Comparison of ENCODE assay signal across 1 cellular context in the genomic region with DNA sequence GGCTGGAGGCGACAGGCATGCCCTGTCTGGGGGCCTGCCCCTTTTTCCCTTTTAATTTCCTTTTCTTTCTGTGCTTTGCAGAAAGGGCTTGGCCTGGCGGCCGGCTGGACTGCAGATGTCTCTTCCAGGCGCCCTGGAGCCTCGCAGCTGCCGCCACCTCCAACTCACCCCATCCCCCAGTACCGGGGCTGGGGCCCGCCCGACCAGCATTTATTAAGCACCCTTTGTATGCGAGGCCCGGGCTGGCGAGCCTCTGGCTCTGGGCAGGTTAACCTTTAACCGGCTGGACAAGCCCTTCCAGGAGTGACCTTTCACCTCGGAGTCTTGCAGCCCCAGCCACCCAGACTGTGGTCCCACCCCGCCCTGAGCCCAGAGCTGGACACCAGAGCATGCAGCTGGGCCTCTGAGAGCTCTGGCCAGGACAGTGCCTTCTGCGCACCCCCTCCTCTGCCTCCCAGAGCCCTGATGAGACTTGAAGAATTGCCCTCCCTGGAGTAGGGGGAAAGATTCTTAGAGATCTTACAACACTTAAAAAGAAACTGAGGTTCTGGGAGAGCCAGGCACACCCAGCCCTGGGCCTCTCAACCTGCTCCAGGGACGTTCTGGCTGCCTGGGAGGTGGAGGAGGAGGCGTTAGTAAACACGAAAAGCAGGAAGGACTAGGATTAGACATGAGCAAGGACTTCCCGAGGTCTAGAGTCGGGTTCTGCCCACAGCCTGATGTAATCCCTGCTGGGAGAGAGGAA.
TF ChIP-seq lines count a peak whose summit lies in the region.

No MANE protein-coding gene starts in this region.

TF ChIP-seq in HepG2, 621 proteins besides CTCF, POLR2A, EP300 and RAD21 (continued from another document and continues in another):
- TF ChIP-seq ZNF101 (CRISPR knock-in tag; IDR thresholded peaks at IDR 0.05; ENCODE audit: borderline replicate concordance, low read depth) = no peak; the same call in 1 of the 2 replicates
- 0 out of 2 replicates have a peak, but pooled peaks have one; percentile 43 for TF ChIP-seq SIN3A (IDR thresholded peaks at IDR 0.05; ENCODE audit: borderline replicate concordance, low read depth, low read length)
- TF ChIP-seq KLF16 (CRISPR knock-in tag; IDR thresholded peaks at IDR 0.05) = no peak
- TF ChIP-seq, protein P1, sequence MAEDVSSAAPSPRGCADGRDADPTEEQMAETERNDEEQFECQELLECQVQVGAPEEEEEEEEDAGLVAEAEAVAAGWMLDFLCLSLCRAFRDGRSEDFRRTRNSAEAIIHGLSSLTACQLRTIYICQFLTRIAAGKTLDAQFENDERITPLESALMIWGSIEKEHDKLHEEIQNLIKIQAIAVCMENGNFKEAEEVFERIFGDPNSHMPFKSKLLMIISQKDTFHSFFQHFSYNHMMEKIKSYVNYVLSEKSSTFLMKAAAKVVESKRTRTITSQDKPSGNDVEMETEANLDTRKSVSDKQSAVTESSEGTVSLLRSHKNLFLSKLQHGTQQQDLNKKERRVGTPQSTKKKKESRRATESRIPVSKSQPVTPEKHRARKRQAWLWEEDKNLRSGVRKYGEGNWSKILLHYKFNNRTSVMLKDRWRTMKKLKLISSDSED (CRISPR knock-in tag; IDR thresholded peaks at IDR 0.05) = no peak; the same call in 1 of the 2 replicates
- TF ChIP-seq ZNF883 (CRISPR knock-in tag; IDR thresholded peaks at IDR 0.05; ENCODE audit: not compliant biosample characterization) = no peak
- no peak for TF ChIP-seq MIER2 (CRISPR knock-in tag; IDR thresholded peaks at IDR 0.05)
- TF ChIP-seq, protein P2, sequence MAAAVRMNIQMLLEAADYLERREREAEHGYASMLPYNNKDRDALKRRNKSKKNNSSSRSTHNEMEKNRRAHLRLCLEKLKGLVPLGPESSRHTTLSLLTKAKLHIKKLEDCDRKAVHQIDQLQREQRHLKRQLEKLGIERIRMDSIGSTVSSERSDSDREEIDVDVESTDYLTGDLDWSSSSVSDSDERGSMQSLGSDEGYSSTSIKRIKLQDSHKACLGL (CRISPR knock-in tag; IDR thresholded peaks at IDR 0.05) = no peak; the same call in 1 of the 2 replicates
- peak; percentile 59; the same call in 1 of the 2 replicates for TF ChIP-seq NCOR1 (IDR thresholded peaks at IDR 0.05; ENCODE audit: borderline replicate concordance, low read length)
- TF ChIP-seq JDP2 (CRISPR knock-in tag; IDR thresholded peaks at IDR 0.05; ENCODE audit: borderline replicate concordance) = no peak
- no peak for TF ChIP-seq TEAD2 (CRISPR knock-in tag; IDR thresholded peaks at IDR 0.05)
- TF ChIP-seq, protein P3, sequence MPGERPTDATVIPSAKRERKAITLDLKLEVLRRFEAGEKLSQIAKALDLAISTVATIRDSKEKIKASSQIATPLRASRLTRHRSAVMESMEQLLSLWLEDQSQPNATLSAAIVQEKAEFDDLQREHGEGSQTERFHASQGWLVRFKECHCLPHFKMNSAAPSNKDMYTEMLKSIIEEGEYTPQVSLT (CRISPR knock-in tag; IDR thresholded peaks at IDR 0.05; ENCODE audit: borderline replicate concordance, low read depth) = no peak
- TF ChIP-seq ZSCAN29 (CRISPR knock-in tag; conservative IDR thresholded peaks at IDR 0.05) = no peak
- no peak for TF ChIP-seq ZFP36 (IDR thresholded peaks at IDR 0.05; ENCODE audit: borderline replicate concordance, low read depth, low read length, partially characterized antibody)
- no peak for TF ChIP-seq ZNF496 (CRISPR knock-in tag; IDR thresholded peaks at IDR 0.05; ENCODE audit: insufficient replicate concordance)
- TF ChIP-seq, protein P4, sequence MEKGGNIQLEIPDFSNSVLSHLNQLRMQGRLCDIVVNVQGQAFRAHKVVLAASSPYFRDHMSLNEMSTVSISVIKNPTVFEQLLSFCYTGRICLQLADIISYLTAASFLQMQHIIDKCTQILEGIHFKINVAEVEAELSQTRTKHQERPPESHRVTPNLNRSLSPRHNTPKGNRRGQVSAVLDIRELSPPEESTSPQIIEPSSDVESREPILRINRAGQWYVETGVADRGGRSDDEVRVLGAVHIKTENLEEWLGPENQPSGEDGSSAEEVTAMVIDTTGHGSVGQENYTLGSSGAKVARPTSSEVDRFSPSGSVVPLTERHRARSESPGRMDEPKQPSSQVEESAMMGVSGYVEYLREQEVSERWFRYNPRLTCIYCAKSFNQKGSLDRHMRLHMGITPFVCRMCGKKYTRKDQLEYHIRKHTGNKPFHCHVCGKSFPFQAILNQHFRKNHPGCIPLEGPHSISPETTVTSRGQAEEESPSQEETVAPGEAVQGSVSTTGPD (CRISPR knock-in tag; IDR thresholded peaks at IDR 0.05) = no peak
- no peak for TF ChIP-seq MIER3 (CRISPR knock-in tag; IDR thresholded peaks at IDR 0.05; ENCODE audit: borderline replicate concordance)
- TF ChIP-seq, protein P5, sequence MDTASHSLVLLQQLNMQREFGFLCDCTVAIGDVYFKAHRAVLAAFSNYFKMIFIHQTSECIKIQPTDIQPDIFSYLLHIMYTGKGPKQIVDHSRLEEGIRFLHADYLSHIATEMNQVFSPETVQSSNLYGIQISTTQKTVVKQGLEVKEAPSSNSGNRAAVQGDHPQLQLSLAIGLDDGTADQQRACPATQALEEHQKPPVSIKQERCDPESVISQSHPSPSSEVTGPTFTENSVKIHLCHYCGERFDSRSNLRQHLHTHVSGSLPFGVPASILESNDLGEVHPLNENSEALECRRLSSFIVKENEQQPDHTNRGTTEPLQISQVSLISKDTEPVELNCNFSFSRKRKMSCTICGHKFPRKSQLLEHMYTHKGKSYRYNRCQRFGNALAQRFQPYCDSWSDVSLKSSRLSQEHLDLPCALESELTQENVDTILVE (CRISPR knock-in tag; IDR thresholded peaks at IDR 0.05) = no peak; the same call in 1 of the 2 replicates
- no peak for TF ChIP-seq NONO (IDR thresholded peaks at IDR 0.05)
- no peak for TF ChIP-seq NONO (CRISPR knock-in tag; conservative IDR thresholded peaks at IDR 0.05)
- no peak for TF ChIP-seq FOSL1 (CRISPR knock-in tag; IDR thresholded peaks at IDR 0.05; ENCODE audit: borderline replicate concordance)
- TF ChIP-seq ERF (CRISPR knock-in tag; IDR thresholded peaks at IDR 0.05) = no peak
- TF ChIP-seq THYN1 (CRISPR knock-in tag; IDR thresholded peaks at IDR 0.05; ENCODE audit: borderline replicate concordance, low read depth) = no peak
- TF ChIP-seq ZBTB8A (CRISPR knock-in tag; IDR thresholded peaks at IDR 0.05; ENCODE audit: borderline replicate concordance, low read depth) = no peak
- no peak; the same call in 1 of the 2 replicates for TF ChIP-seq PHF8 (CRISPR knock-in tag; IDR thresholded peaks at IDR 0.05)
- TF ChIP-seq POLR2AphosphoS5 (IDR thresholded peaks at IDR 0.05; ENCODE audit: low read depth, low read length) = peak; percentile 64
- TF ChIP-seq ZNF501 (CRISPR knock-in tag; IDR thresholded peaks at IDR 0.05) = peak; percentile 65
- TF ChIP-seq ESRRA (CRISPR knock-in tag; IDR thresholded peaks at IDR 0.05; ENCODE audit: low read depth) = no peak
- no peak for TF ChIP-seq DNMT3B (CRISPR knock-in tag; conservative IDR thresholded peaks at IDR 0.05)
- TF ChIP-seq MEF2D (CRISPR knock-in tag; IDR thresholded peaks at IDR 0.05) = no peak; the same call in 1 of the 2 replicates
- TF ChIP-seq, protein P6, sequence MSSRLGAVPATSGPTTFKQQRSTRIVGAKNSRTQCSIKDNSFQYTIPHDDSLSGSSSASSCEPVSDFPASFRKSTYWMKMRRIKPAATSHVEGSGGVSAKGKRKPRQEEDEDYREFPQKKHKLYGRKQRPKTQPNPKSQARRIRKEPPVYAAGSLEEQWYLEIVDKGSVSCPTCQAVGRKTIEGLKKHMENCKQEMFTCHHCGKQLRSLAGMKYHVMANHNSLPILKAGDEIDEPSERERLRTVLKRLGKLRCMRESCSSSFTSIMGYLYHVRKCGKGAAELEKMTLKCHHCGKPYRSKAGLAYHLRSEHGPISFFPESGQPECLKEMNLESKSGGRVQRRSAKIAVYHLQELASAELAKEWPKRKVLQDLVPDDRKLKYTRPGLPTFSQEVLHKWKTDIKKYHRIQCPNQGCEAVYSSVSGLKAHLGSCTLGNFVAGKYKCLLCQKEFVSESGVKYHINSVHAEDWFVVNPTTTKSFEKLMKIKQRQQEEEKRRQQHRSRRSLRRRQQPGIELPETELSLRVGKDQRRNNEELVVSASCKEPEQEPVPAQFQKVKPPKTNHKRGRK (CRISPR knock-in tag; IDR thresholded peaks at IDR 0.05) = no peak
- TF ChIP-seq SP140L (CRISPR knock-in tag; IDR thresholded peaks at IDR 0.05; ENCODE audit: borderline replicate concordance) = no peak; the same call in 1 of the 2 replicates
- no peak for TF ChIP-seq ELF4 (CRISPR knock-in tag; IDR thresholded peaks at IDR 0.05; ENCODE audit: borderline replicate concordance)
- no peak for TF ChIP-seq ZNF713 (CRISPR knock-in tag; IDR thresholded peaks at IDR 0.05)
- no peak for TF ChIP-seq ZNF367 (CRISPR knock-in tag; IDR thresholded peaks at IDR 0.05; ENCODE audit: borderline replicate concordance)
- no peak for TF ChIP-seq ZBTB3 (CRISPR knock-in tag; IDR thresholded peaks at IDR 0.05; ENCODE audit: borderline replicate concordance, low read depth)
- TF ChIP-seq ZNF737 (CRISPR knock-in tag; IDR thresholded peaks at IDR 0.05; ENCODE audit: borderline replicate concordance) = no peak
- TF ChIP-seq MLLT10 (CRISPR knock-in tag; IDR thresholded peaks at IDR 0.05) = no peak
- TF ChIP-seq ZKSCAN8 (CRISPR knock-in tag; IDR thresholded peaks at IDR 0.05; ENCODE audit: borderline replicate concordance) = peak; percentile 100
- TF ChIP-seq ZNF879 (CRISPR knock-in tag; IDR thresholded peaks at IDR 0.05) = no peak
- TF ChIP-seq, protein P7, sequence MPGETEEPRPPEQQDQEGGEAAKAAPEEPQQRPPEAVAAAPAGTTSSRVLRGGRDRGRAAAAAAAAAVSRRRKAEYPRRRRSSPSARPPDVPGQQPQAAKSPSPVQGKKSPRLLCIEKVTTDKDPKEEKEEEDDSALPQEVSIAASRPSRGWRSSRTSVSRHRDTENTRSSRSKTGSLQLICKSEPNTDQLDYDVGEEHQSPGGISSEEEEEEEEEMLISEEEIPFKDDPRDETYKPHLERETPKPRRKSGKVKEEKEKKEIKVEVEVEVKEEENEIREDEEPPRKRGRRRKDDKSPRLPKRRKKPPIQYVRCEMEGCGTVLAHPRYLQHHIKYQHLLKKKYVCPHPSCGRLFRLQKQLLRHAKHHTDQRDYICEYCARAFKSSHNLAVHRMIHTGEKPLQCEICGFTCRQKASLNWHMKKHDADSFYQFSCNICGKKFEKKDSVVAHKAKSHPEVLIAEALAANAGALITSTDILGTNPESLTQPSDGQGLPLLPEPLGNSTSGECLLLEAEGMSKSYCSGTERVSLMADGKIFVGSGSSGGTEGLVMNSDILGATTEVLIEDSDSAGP (CRISPR knock-in tag; IDR thresholded peaks at IDR 0.05; ENCODE audit: borderline replicate concordance) = no peak
- TF ChIP-seq, protein P8, sequence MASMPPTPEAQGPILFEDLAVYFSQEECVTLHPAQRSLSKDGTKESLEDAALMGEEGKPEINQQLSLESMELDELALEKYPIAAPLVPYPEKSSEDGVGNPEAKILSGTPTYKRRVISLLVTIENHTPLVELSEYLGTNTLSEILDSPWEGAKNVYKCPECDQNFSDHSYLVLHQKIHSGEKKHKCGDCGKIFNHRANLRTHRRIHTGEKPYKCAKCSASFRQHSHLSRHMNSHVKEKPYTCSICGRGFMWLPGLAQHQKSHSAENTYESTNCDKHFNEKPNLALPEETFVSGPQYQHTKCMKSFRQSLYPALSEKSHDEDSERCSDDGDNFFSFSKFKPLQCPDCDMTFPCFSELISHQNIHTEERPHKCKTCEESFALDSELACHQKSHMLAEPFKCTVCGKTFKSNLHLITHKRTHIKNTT (CRISPR knock-in tag; IDR thresholded peaks at IDR 0.05) = no peak
- TF ChIP-seq PPARG (CRISPR knock-in tag; conservative IDR thresholded peaks at IDR 0.05) = peak; percentile 88
- peak; percentile 79 for TF ChIP-seq RCOR2 (CRISPR knock-in tag; IDR thresholded peaks at IDR 0.05)
- no peak for TF ChIP-seq MAFK (conservative IDR thresholded peaks at IDR 0.05 in 1 of 2, IDR thresholded peaks at IDR 0.05 in 1 of 2; ENCODE audit: low read length in 2 of 2)
- TF ChIP-seq RFXAP (CRISPR knock-in tag; IDR thresholded peaks at IDR 0.05; ENCODE audit: borderline replicate concordance) = no peak
- TF ChIP-seq, protein P9, sequence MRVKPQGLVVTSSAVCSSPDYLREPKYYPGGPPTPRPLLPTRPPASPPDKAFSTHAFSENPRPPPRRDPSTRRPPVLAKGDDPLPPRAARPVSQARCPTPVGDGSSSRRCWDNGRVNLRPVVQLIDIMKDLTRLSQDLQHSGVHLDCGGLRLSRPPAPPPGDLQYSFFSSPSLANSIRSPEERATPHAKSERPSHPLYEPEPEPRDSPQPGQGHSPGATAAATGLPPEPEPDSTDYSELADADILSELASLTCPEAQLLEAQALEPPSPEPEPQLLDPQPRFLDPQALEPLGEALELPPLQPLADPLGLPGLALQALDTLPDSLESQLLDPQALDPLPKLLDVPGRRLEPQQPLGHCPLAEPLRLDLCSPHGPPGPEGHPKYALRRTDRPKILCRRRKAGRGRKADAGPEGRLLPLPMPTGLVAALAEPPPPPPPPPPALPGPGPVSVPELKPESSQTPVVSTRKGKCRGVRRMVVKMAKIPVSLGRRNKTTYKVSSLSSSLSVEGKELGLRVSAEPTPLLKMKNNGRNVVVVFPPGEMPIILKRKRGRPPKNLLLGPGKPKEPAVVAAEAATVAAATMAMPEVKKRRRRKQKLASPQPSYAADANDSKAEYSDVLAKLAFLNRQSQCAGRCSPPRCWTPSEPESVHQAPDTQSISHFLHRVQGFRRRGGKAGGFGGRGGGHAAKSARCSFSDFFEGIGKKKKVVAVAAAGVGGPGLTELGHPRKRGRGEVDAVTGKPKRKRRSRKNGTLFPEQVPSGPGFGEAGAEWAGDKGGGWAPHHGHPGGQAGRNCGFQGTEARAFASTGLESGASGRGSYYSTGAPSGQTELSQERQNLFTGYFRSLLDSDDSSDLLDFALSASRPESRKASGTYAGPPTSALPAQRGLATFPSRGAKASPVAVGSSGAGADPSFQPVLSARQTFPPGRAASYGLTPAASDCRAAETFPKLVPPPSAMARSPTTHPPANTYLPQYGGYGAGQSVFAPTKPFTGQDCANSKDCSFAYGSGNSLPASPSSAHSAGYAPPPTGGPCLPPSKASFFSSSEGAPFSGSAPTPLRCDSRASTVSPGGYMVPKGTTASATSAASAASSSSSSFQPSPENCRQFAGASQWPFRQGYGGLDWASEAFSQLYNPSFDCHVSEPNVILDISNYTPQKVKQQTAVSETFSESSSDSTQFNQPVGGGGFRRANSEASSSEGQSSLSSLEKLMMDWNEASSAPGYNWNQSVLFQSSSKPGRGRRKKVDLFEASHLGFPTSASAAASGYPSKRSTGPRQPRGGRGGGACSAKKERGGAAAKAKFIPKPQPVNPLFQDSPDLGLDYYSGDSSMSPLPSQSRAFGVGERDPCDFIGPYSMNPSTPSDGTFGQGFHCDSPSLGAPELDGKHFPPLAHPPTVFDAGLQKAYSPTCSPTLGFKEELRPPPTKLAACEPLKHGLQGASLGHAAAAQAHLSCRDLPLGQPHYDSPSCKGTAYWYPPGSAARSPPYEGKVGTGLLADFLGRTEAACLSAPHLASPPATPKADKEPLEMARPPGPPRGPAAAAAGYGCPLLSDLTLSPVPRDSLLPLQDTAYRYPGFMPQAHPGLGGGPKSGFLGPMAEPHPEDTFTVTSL (CRISPR knock-in tag; IDR thresholded peaks at IDR 0.05; ENCODE audit: borderline replicate concordance) = no peak
